ENCODE assay signal across 19 cellular contexts in genomic region chr4:48102303-48102702, GRCh38. TPM values are rescaled to one million over a fixed set of nuclear protein-coding genes. Genes with fewer than 3 reads are reported as not detected.
A peak's percentile ranks its signal among the peaks of the same experiment; 100 is the strongest.
DNase-seq lines count a peak whose midpoint lies in the region; ATAC-seq and TF ChIP-seq lines count a peak whose summit lies in the region.
"Had no signal": no experiment of that assay in that cellular context is flagged by ENCODE, and none has a peak within 500 bp of the region (broad histone marks: within the 10 kb centered on the region; RNA-seq: fewer than 3 reads in every experiment).

No MANE protein-coding gene starts in this region.

- peaks cover 2% of the 10 kb centered on the region for H3K9me3 Mint-ChIP-seq in activated CD8-positive, alpha-beta T cell treated with anti-CD3 and anti-CD28 coated beads for 36 hours
- no peaks in the 10 kb centered on the region for H3K9me3 Mint-ChIP-seq in activated CD8-positive, alpha-beta T cell treated with anti-CD3 and anti-CD28 coated beads, Interleukin-2, amount 10 ng/mL, durations not matched to agents 7 days and 5 days (ENCODE audit: insufficient read depth)
- H3K9me3 Mint-ChIP-seq in endothelial cell (ENCODE audit: unreplicated experiment) (no peaks in the 10 kb centered on the region), CD14-positive monocyte (no peaks in the 10 kb centered on the region)

- peaks cover 49% of the 10 kb centered on the region for H3K4me1 Mint-ChIP-seq in activated CD8-positive, alpha-beta T cell treated with anti-CD3 and anti-CD28 coated beads for 36 hours (ENCODE audit: low read depth)
- H3K4me1 Mint-ChIP-seq in activated CD8-positive, alpha-beta T cell treated with anti-CD3 and anti-CD28 coated beads, Interleukin-2, amount 10 ng/mL, durations not matched to agents 7 days and 5 days (ENCODE audit: low read depth), result peaks cover 21% of the 10 kb centered on the region
- H3K4me1 Mint-ChIP-seq in endothelial cell (ENCODE audit: unreplicated experiment) (no peaks in the 10 kb centered on the region), CD14-positive monocyte (no peaks in the 10 kb centered on the region)

- POLR2A ChIA-PET in activated CD8-positive, alpha-beta T cell treated with anti-CD3 and anti-CD28 coated beads for 36 hours (lab: Charles Lee), result interaction anchor here (1.1 to 1.5 kb wide), 3 partner anchors 27 to 57 kb away, joined by 4 to 7 read pairs (median 6); partner anchors contain the start of gene TXK
- POLR2A ChIA-PET in activated CD8-positive, alpha-beta T cell treated with anti-CD3 and anti-CD28 coated beads, Interleukin-2, amount 10 ng/mL, durations not matched to agents 7 days and 5 days (lab: Charles Lee), result no interaction called here

- no peak overlapping the region for H2AFZ ChIP-seq in OCI-LY3 (ENCODE audit: low read depth, low read length)
- H2AFZ ChIP-seq in smooth muscle cell (ENCODE audit: low read depth), result no peak overlapping the region

- DNase-seq in activated CD8-positive, alpha-beta T cell treated with anti-CD3 and anti-CD28 coated beads for 36 hours, result no peak
- DNase-seq in activated CD8-positive, alpha-beta T cell treated with anti-CD3 and anti-CD28 coated beads, Interleukin-2, amount 10 ng/mL, durations not matched to agents 7 days and 5 days, result no peak
- DNase-seq in endothelial cell (ENCODE audit: low spot score), result no peak
- no peak for DNase-seq in smooth muscle cell (lab: John Stamatoyannopoulos, UW; ENCODE audit: unreplicated experiment)
- no peak for DNase-seq in CD14-positive monocyte (ENCODE audit: low spot score)
- DNase-seq in DMS53 treated with DMSO at 0.1 percent for 48 hours (lab: John Stamatoyannopoulos, UW; ENCODE audit: unreplicated experiment), result no peak
- DNase-seq: activated CD4-positive, alpha-beta T cell treated with anti-CD3 and anti-CD28 coated beads, Interleukin-2, amount 50 U/mL, for 1 hour; activated T-cell treated with anti-CD3 and anti-CD28 coated beads, Interleukin-2, amount 50 U/mL, for 48 hours; amygdala; hippocampal formation; NCI-H1048; NCI-H2171; NK-92 treated with Interleukin-12 subunit alpha and Interleukin-12 subunit beta, amount 100 ng/mL, for 24 hours; posterior cingulate gyrus had no signal

- H3K27me3 Mint-ChIP-seq in activated CD8-positive, alpha-beta T cell treated with anti-CD3 and anti-CD28 coated beads for 36 hours, result no peaks in the 10 kb centered on the region
- H3K27me3 Mint-ChIP-seq in activated CD8-positive, alpha-beta T cell treated with anti-CD3 and anti-CD28 coated beads, Interleukin-2, amount 10 ng/mL, durations not matched to agents 7 days and 5 days (ENCODE audit: low read depth), result no peaks in the 10 kb centered on the region
- H3K27me3 Mint-ChIP-seq in endothelial cell (ENCODE audit: unreplicated experiment) (no peaks in the 10 kb centered on the region), CD14-positive monocyte (ENCODE audit: low read depth in 3 of 3) (peaks cover 0 to 3% (median 2%) of the 10 kb centered on the region in 3 donors)

- H3K79me2 ChIP-seq in OCI-LY3 (ENCODE audit: low read length), result no peaks in the 10 kb centered on the region
- H3K79me2 ChIP-seq in smooth muscle cell (ENCODE audit: low read depth), result no peaks in the 10 kb centered on the region

- H3K27me3 ChIP-seq in OCI-LY3 (ENCODE audit: low read depth, low read length), result no peaks in the 10 kb centered on the region
- H3K27me3 ChIP-seq in smooth muscle cell (ENCODE audit: low read depth), result no peaks in the 10 kb centered on the region
- H3K27me3 ChIP-seq: esophagus muscularis mucosa had no signal

- H3K9me3 ChIP-seq in OCI-LY3 (ENCODE audit: insufficient read depth, low read length) (no peaks in the 10 kb centered on the region), smooth muscle cell (replicated peaks; ENCODE audit: low read depth) (no peaks in the 10 kb centered on the region)
- H3K9me3 ChIP-seq: esophagus muscularis mucosa, SJCRH30 had no signal

- intact Hi-C loops in activated CD8-positive, alpha-beta T cell treated with anti-CD3 and anti-CD28 coated beads for 36 hours (cut with micrococcal nuclease), result no loop called here
- intact Hi-C loops in CD14-positive monocyte (cut with micrococcal nuclease), result no loop called here

- peak overlapping the region; percentile 49 for H3K27ac Mint-ChIP-seq in activated CD8-positive, alpha-beta T cell treated with anti-CD3 and anti-CD28 coated beads for 36 hours
- no peak overlapping the region for H3K27ac Mint-ChIP-seq in activated CD8-positive, alpha-beta T cell treated with anti-CD3 and anti-CD28 coated beads, Interleukin-2, amount 10 ng/mL, durations not matched to agents 7 days and 5 days
- H3K27ac Mint-ChIP-seq in endothelial cell (ENCODE audit: unreplicated experiment) (no peak overlapping the region), CD14-positive monocyte (no peak overlapping the region)

- ATAC-seq in activated CD8-positive, alpha-beta T cell treated with anti-CD3 and anti-CD28 coated beads for 36 hours, result peak; percentile 4
- ATAC-seq in activated CD8-positive, alpha-beta T cell treated with anti-CD3 and anti-CD28 coated beads, Interleukin-2, amount 10 ng/mL, durations not matched to agents 7 days and 5 days, result no peak
- no peak for ATAC-seq in GM21390 (IDR thresholded peaks at IDR 0.05; ENCODE audit: unreplicated experiment)

- no peak overlapping the region for H3K4me3 ChIP-seq in OCI-LY3 (ENCODE audit: low read length)
- no peak overlapping the region for H3K4me3 ChIP-seq in smooth muscle cell
- H3K4me3 ChIP-seq: coronary artery, esophagus muscularis mucosa, SJCRH30 had no signal

- WGBS in smooth muscle cell (ENCODE audit: low lambda C conversion rate), result 85% methylated on average over 3 of the region's 3 CpGs

- no peak overlapping the region for H3K27ac ChIP-seq in OCI-LY3 (ENCODE audit: low read length)
- no peak overlapping the region for H3K27ac ChIP-seq in smooth muscle cell (ENCODE audit: low read depth)
- H3K27ac ChIP-seq: coronary artery, esophagus muscularis mucosa, SJCRH30 had no signal

- no peak overlapping the region for H3K4me3 Mint-ChIP-seq in activated CD8-positive, alpha-beta T cell treated with anti-CD3 and anti-CD28 coated beads for 36 hours
- H3K4me3 Mint-ChIP-seq in activated CD8-positive, alpha-beta T cell treated with anti-CD3 and anti-CD28 coated beads, Interleukin-2, amount 10 ng/mL, durations not matched to agents 7 days and 5 days, result no peak overlapping the region
- H3K4me3 Mint-ChIP-seq in endothelial cell (ENCODE audit: unreplicated experiment) (no peak overlapping the region), CD14-positive monocyte (no peak overlapping the region)

- H3K4me2 ChIP-seq in OCI-LY3 (ENCODE audit: low read length) (no peak overlapping the region), smooth muscle cell (no peak overlapping the region)

- H3K36me3 Mint-ChIP-seq in activated CD8-positive, alpha-beta T cell treated with anti-CD3 and anti-CD28 coated beads for 36 hours (ENCODE audit: low read depth), result peaks cover 22% of the 10 kb centered on the region
- H3K36me3 Mint-ChIP-seq in activated CD8-positive, alpha-beta T cell treated with anti-CD3 and anti-CD28 coated beads, Interleukin-2, amount 10 ng/mL, durations not matched to agents 7 days and 5 days (ENCODE audit: low read depth), result peaks cover 57% of the 10 kb centered on the region
- H3K36me3 Mint-ChIP-seq in endothelial cell (ENCODE audit: low read depth, unreplicated experiment) (no peaks in the 10 kb centered on the region), CD14-positive monocyte (no peaks in the 10 kb centered on the region)

- CTCF ChIA-PET in activated CD8-positive, alpha-beta T cell treated with anti-CD3 and anti-CD28 coated beads for 36 hours (lab: Charles Lee), result interaction anchor here (0.7 to 1.5 kb wide), 3 partner anchors 15 to 27 kb away, joined by 3 to 4 read pairs (median 4); no protein-coding TSS in a partner anchor
- CTCF ChIA-PET in activated CD8-positive, alpha-beta T cell treated with anti-CD3 and anti-CD28 coated beads, Interleukin-2, amount 10 ng/mL, durations not matched to agents 7 days and 5 days (lab: Charles Lee), result interaction anchor here (1.6 kb wide), 1 partner anchor 68 kb away, joined by 5 read pairs; no protein-coding TSS in a partner anchor

- H3K36me3 ChIP-seq in OCI-LY3 (replicated peaks; ENCODE audit: low read depth, low read length) (no peaks in the 10 kb centered on the region), smooth muscle cell (ENCODE audit: low read depth) (no peaks in the 10 kb centered on the region)
- H3K36me3 ChIP-seq: esophagus muscularis mucosa, SJCRH30 had no signal

- no peaks in the 10 kb centered on the region for H4K20me1 ChIP-seq in OCI-LY3 (ENCODE audit: insufficient read depth, low read length)
- H4K20me1 ChIP-seq in smooth muscle cell (ENCODE audit: low read depth), result no peaks in the 10 kb centered on the region

- no peak overlapping the region for H3K9ac ChIP-seq in OCI-LY3 (ENCODE audit: low read length)
- H3K9ac ChIP-seq in smooth muscle cell (ENCODE audit: low read depth), result no peak overlapping the region

- H3K4me1 ChIP-seq in OCI-LY3 (ENCODE audit: low read length) (peaks cover 11% of the 10 kb centered on the region; the same call in 1 of the 2 replicates), smooth muscle cell (ENCODE audit: low read depth) (no peaks in the 10 kb centered on the region)
- H3K4me1 ChIP-seq: esophagus muscularis mucosa, SJCRH30 had no signal

- no peak for TF ChIP-seq CTCF in activated CD8-positive, alpha-beta T cell treated with anti-CD3 and anti-CD28 coated beads for 36 hours (IDR thresholded peaks at IDR 0.05)
- TF ChIP-seq CTCF in OCI-LY3 (IDR thresholded peaks at IDR 0.05; ENCODE audit: low read depth, low read length), result peak; percentile 39
- TF ChIP-seq CTCF in endothelial cell (IDR thresholded peaks at IDR 0.05; ENCODE audit: unreplicated experiment), result peak; percentile 61
- TF ChIP-seq CTCF in smooth muscle cell (IDR thresholded peaks at IDR 0.05; ENCODE audit: borderline replicate concordance, insufficient read depth, poor library complexity, severe bottlenecking), result peak; percentile 34
- no peak for TF ChIP-seq CTCF in CD14-positive monocyte (IDR thresholded peaks at IDR 0.05)

- no peaks in the 10 kb centered on the region for H3F3A ChIP-seq in smooth muscle cell (ENCODE audit: low read depth)

RNA-seq across cellular contexts. Expression of gene TXK, which starts 31.7 kb away (rescaled TPM):
- total RNA-seq in activated CD8-positive, alpha-beta T cell treated with anti-CD3 and anti-CD28 coated beads for 36 hours, result 10 to 100 TPM; 20.6 to 23.5 TPM
- 10 to 100 TPM; 60.6 to 63.6 TPM for total RNA-seq in activated CD8-positive, alpha-beta T cell treated with anti-CD3 and anti-CD28 coated beads, Interleukin-2, amount 10 ng/mL, durations not matched to agents 7 days and 5 days
- 0.36 TPM for total RNA-seq in endothelial cell (ENCODE audit: unreplicated experiment)
- total RNA-seq in smooth muscle cell, result 0.09 and 0.18 TPM in 2 replicates
- polyA plus RNA-seq in smooth muscle cell, result not detected in 2 replicates
- under 1 TPM; 0.13 to 0.54 TPM for polyA plus RNA-seq in CD14-positive monocyte

Comparison
In these comparisons a context has a peak if more than half of its experiments do, and no peak if none do; other contexts are left out.
1. CTCF ChIP-seq: peak in OCI-LY3 (single experiment), endothelial cell (single experiment) and smooth muscle cell (single experiment); none in activated CD8-positive, alpha-beta T cell treated with anti-CD3 and anti-CD28 coated beads for 36 hours (single experiment) and CD14-positive monocyte (single experiment).
2. RNA of gene TXK, which starts 31.7 kb away (total RNA-seq): 60.6 to 63.6 TPM in activated CD8-positive, alpha-beta T cell treated with anti-CD3 and anti-CD28 coated beads, Interleukin-2, amount 10 ng/mL, durations not matched to agents 7 days and 5 days and 20.6 to 23.5 TPM in activated CD8-positive, alpha-beta T cell treated with anti-CD3 and anti-CD28 coated beads for 36 hours; 0.36 TPM in endothelial cell (single experiment) and 0.09 to 0.18 TPM in smooth muscle cell; every median in the first group is over 10 times any median in the second.